In the genomic region with DNA sequence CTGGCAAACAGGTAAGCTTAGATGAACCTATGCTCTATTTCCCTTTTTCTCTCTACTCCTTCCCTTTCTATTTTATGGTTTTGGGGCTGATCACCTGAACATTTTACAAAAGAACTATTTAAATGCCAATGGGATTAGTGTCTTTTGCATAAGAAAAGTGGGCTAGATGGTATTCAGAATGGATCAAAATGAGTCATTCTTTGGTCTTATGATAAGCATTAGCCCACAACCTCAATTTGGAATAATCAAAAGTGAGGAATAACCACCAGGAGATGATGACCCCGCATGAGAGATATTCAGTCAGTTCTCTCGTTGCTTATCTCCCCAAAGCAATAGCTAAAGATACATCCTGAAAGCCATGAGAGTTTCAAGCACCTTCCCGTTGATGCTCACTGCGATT, we compare ENCODE assay signal across 33 cellular contexts.
"Had no signal": no experiment of that assay in that cellular context is flagged by ENCODE, and none has a peak within 500 bp of the region (broad histone marks: within the 10 kb centered on the region; RNA-seq: fewer than 3 reads in every experiment).

No MANE protein-coding gene starts in this region.

- H3K9me3 Mint-ChIP-seq: activated naive CD4-positive, alpha-beta T cell treated with anti-CD3 and anti-CD28 coated beads, Interleukin-2, amount 10 ng/mL, durations not matched to agents 7 days and 5 days had no signal

- H3K4me3 ChIP-seq: body of pancreas, breast epithelium, SJSA1 had no signal

- H3K36me3 Mint-ChIP-seq: activated CD8-positive, alpha-beta memory T cell treated with anti-CD3 and anti-CD28 coated beads, Interleukin-2, amount 10 ng/mL, durations not matched to agents 7 days and 5 days; activated naive CD4-positive, alpha-beta T cell treated with anti-CD3 and anti-CD28 coated beads, Interleukin-2, amount 10 ng/mL, durations not matched to agents 7 days and 5 days; activated naive CD8-positive, alpha-beta T cell treated with anti-CD3 and anti-CD28 coated beads for 36 hours; T-cell had no signal

- H3K27me3 ChIP-seq: body of pancreas, breast epithelium, SJSA1 had no signal

- H3K4me3 Mint-ChIP-seq: activated CD4-positive, alpha-beta memory T cell treated with anti-CD3 and anti-CD28 coated beads, Interleukin-2, amount 10 ng/mL, durations not matched to agents 7 days and 5 days; activated CD8-positive, alpha-beta memory T cell treated with anti-CD3 and anti-CD28 coated beads, Interleukin-2, amount 10 ng/mL, durations not matched to agents 7 days and 5 days; activated naive CD4-positive, alpha-beta T cell treated with anti-CD3 and anti-CD28 coated beads, Interleukin-2, amount 10 ng/mL, durations not matched to agents 7 days and 5 days; activated naive CD8-positive, alpha-beta T cell treated with anti-CD3 and anti-CD28 coated beads for 36 hours; T-cell; T-helper 17 cell had no signal

- H3K4me1 ChIP-seq: body of pancreas, breast epithelium, SJSA1 had no signal

- ATAC-seq: activated CD8-positive, alpha-beta memory T cell treated with anti-CD3 and anti-CD28 coated beads, Interleukin-2, amount 10 ng/mL, durations not matched to agents 7 days and 5 days; body of pancreas; Panc1; T-cell; T-helper 17 cell had no signal

- H3K4me1 Mint-ChIP-seq: activated CD4-positive, alpha-beta memory T cell treated with anti-CD3 and anti-CD28 coated beads, Interleukin-2, amount 10 ng/mL, durations not matched to agents 7 days and 5 days; activated naive CD4-positive, alpha-beta T cell treated with anti-CD3 and anti-CD28 coated beads, Interleukin-2, amount 10 ng/mL, durations not matched to agents 7 days and 5 days; T-cell; T-helper 17 cell had no signal

- H3K27ac ChIP-seq: body of pancreas, breast epithelium, SJSA1, VCaP had no signal

- H3K27ac Mint-ChIP-seq: activated CD4-positive, alpha-beta memory T cell treated with anti-CD3 and anti-CD28 coated beads, Interleukin-2, amount 10 ng/mL, durations not matched to agents 7 days and 5 days; activated CD8-positive, alpha-beta memory T cell treated with anti-CD3 and anti-CD28 coated beads, Interleukin-2, amount 10 ng/mL, durations not matched to agents 7 days and 5 days; activated naive CD4-positive, alpha-beta T cell treated with anti-CD3 and anti-CD28 coated beads, Interleukin-2, amount 10 ng/mL, durations not matched to agents 7 days and 5 days; activated naive CD8-positive, alpha-beta T cell treated with anti-CD3 and anti-CD28 coated beads for 36 hours; T-cell; T-helper 17 cell had no signal

- H3K9ac ChIP-seq: SK-N-SH had no signal

- H3K36me3 ChIP-seq: breast epithelium, SJSA1 had no signal

- H3K27me3 Mint-ChIP-seq: activated CD4-positive, alpha-beta memory T cell treated with anti-CD3 and anti-CD28 coated beads, Interleukin-2, amount 10 ng/mL, durations not matched to agents 7 days and 5 days; activated CD8-positive, alpha-beta memory T cell treated with anti-CD3 and anti-CD28 coated beads, Interleukin-2, amount 10 ng/mL, durations not matched to agents 7 days and 5 days; activated naive CD4-positive, alpha-beta T cell treated with anti-CD3 and anti-CD28 coated beads, Interleukin-2, amount 10 ng/mL, durations not matched to agents 7 days and 5 days; T-cell; T-helper 17 cell had no signal

- H3K9me3 ChIP-seq: body of pancreas, breast epithelium, SJSA1, SK-N-SH had no signal

- H3K4me2 ChIP-seq: SK-N-SH had no signal

- DNase-seq: activated CD4-positive, alpha-beta memory T cell treated with anti-CD3 and anti-CD28 coated beads, Interleukin-2, amount 10 ng/mL, durations not matched to agents 7 days and 5 days; activated CD4-positive, alpha-beta T cell treated with anti-CD3 and anti-CD28 coated beads for 1 hour; activated CD4-positive, alpha-beta T cell treated with anti-CD3 and anti-CD28 coated beads for 48 hours; activated CD4-positive, CD25-positive, alpha-beta regulatory T cell; activated CD8-positive, alpha-beta memory T cell treated with anti-CD3 and anti-CD28 coated beads for 24 hours; activated CD8-positive, alpha-beta memory T cell treated with anti-CD3 and anti-CD28 coated beads, Interleukin-2, amount 10 ng/mL, durations not matched to agents 7 days and 5 days; activated CD8-positive, alpha-beta memory T cell treated with anti-CD3 and anti-CD28 coated beads, Interleukin-2, amount 50 U/mL, for 48 hours; activated effector memory CD4-positive, alpha-beta T cell treated with Interleukin-2 at 50 U/mL for 16 hours; activated naive CD4-positive, alpha-beta T cell treated with anti-CD3 and anti-CD28 coated beads, Interleukin-2, amount 10 ng/mL, durations not matched to agents 7 days and 5 days; activated naive CD8-positive, alpha-beta T cell treated with anti-CD3 and anti-CD28 coated beads for 36 hours; activated T-cell treated with anti-CD3 and anti-CD28 coated beads, Interleukin-2, amount 50 U/mL, for 48 hours; amniotic stem cell; aorta; body of pancreas; Karpas-422; NCI-H1105; NCI-H1417 treated with DMSO at 0.1 percent for 48 hours; NCI-H187 treated with DMSO at 0.1 percent for 48 hours; NCI-H2081; NCI-H2171 treated with DMSO at 0.1 percent for 48 hours; NCI-H2227 treated with DMSO at 0.1 percent for 48 hours; NCI-H446 treated with DMSO at 0.1 percent for 48 hours; NCI-H69; RPMI8226; SHP77 treated with DMSO at 0.1 percent for 48 hours; SK-N-SH; T-cell; T-helper 17 cell; T-helper 9 cell had no signal
